1 cellular context compared by ENCODE assay signal in genomic region chr13:51583875-51584730, GRCh38.
A peak's percentile ranks its signal among the peaks of the same experiment; 100 is the strongest.
TF ChIP-seq lines count a peak whose summit lies in the region.

TSS of gene WDFY2 (plus strand) at chr13:51584462. CDS start at chr13:51584688, 226 bp downstream.

TF ChIP-seq in HepG2, 621 proteins besides CTCF, POLR2A, EP300 and RAD21 (continued from another document and continues in another):
- TF ChIP-seq, protein P1, sequence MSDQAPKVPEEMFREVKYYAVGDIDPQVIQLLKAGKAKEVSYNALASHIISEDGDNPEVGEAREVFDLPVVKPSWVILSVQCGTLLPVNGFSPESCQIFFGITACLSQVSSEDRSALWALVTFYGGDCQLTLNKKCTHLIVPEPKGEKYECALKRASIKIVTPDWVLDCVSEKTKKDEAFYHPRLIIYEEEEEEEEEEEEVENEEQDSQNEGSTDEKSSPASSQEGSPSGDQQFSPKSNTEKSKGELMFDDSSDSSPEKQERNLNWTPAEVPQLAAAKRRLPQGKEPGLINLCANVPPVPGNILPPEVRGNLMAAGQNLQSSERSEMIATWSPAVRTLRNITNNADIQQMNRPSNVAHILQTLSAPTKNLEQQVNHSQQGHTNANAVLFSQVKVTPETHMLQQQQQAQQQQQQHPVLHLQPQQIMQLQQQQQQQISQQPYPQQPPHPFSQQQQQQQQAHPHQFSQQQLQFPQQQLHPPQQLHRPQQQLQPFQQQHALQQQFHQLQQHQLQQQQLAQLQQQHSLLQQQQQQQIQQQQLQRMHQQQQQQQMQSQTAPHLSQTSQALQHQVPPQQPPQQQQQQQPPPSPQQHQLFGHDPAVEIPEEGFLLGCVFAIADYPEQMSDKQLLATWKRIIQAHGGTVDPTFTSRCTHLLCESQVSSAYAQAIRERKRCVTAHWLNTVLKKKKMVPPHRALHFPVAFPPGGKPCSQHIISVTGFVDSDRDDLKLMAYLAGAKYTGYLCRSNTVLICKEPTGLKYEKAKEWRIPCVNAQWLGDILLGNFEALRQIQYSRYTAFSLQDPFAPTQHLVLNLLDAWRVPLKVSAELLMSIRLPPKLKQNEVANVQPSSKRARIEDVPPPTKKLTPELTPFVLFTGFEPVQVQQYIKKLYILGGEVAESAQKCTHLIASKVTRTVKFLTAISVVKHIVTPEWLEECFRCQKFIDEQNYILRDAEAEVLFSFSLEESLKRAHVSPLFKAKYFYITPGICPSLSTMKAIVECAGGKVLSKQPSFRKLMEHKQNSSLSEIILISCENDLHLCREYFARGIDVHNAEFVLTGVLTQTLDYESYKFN (CRISPR knock-in tag; conservative IDR thresholded peaks at IDR 0.05): peak; percentile 67; the same call in 1 of the 2 replicates
- TF ChIP-seq HOXA9 (CRISPR knock-in tag; IDR thresholded peaks at IDR 0.05; ENCODE audit: borderline replicate concordance) (no peak), RARA (CRISPR knock-in tag; IDR thresholded peaks at IDR 0.05) (peak; percentile 17), SOX13 (IDR thresholded peaks at IDR 0.05) (no peak), SOX13 (CRISPR knock-in tag; conservative IDR thresholded peaks at IDR 0.05 in 1 of 2, IDR thresholded peaks at IDR 0.05 in 1 of 2) (peak in 1 of 2 experiments; percentile 73; a peak in 2 of 4 replicates), ELF1 (CRISPR knock-in tag; IDR thresholded peaks at IDR 0.05) (peak; percentile 89), MBNL3 (CRISPR knock-in tag; conservative IDR thresholded peaks at IDR 0.05) (no peak), ZNF264 (CRISPR knock-in tag; IDR thresholded peaks at IDR 0.05) (peak; percentile 1; the same call in 1 of the 2 replicates), FOSL2 (CRISPR knock-in tag; IDR thresholded peaks at IDR 0.05) (peak; percentile 22; the same call in 1 of the 2 replicates), XBP1 (CRISPR knock-in tag; IDR thresholded peaks at IDR 0.05) (no peak), HNRNPLL (IDR thresholded peaks at IDR 0.05; ENCODE audit: low read depth, low read length, poor library complexity, severe bottlenecking) (peak; percentile 59), TAF1 (CRISPR knock-in tag; IDR thresholded peaks at IDR 0.05) (peak; percentile 89), SNAPC2 (CRISPR knock-in tag; IDR thresholded peaks at IDR 0.05) (0 out of 2 replicates have a peak, but pooled peaks have one; percentile 39), NKX3-1 (CRISPR knock-in tag; IDR thresholded peaks at IDR 0.05) (0 out of 2 replicates have a peak, but pooled peaks have one; percentile 8), HNRNPUL1 (IDR thresholded peaks at IDR 0.05; ENCODE audit: low read depth, low read length) (no peak), ZBTB7B (CRISPR knock-in tag; IDR thresholded peaks at IDR 0.05) (peak; percentile 11; the same call in 1 of the 2 replicates), FOXK2 (IDR thresholded peaks at IDR 0.05) (peak; percentile 79; the same call in 1 of the 2 replicates), MEIS1 (CRISPR knock-in tag; IDR thresholded peaks at IDR 0.05; ENCODE audit: borderline replicate concordance) (peak; percentile 80), FOXO1 (CRISPR knock-in tag; IDR thresholded peaks at IDR 0.05) (peak; percentile 54), YEATS4 (CRISPR knock-in tag; IDR thresholded peaks at IDR 0.05; ENCODE audit: borderline replicate concordance) (peak; percentile 58; the same call in 1 of the 2 replicates), ZNF574 (CRISPR knock-in tag; IDR thresholded peaks at IDR 0.05) (peak; percentile 90), YY1 (IDR thresholded peaks at IDR 0.05; ENCODE audit: insufficient read depth, insufficient replicate concordance, low read depth, low read length) (peak; percentile 77), ZNF850 (CRISPR knock-in tag; conservative IDR thresholded peaks at IDR 0.05) (no peak), ZNF317 (CRISPR knock-in tag; IDR thresholded peaks at IDR 0.05) (peak; percentile 17; the same call in 1 of the 2 replicates), CBFB (CRISPR knock-in tag; IDR thresholded peaks at IDR 0.05) (no peak), ZNF766 (CRISPR knock-in tag; IDR thresholded peaks at IDR 0.05; ENCODE audit: borderline replicate concordance) (peak; percentile 71; the same call in 1 of the 2 replicates), GPN1 (CRISPR knock-in tag; IDR thresholded peaks at IDR 0.05; ENCODE audit: borderline replicate concordance) (0 out of 2 replicates have a peak, but pooled peaks have one; percentile 41), ZSCAN5A (CRISPR knock-in tag; IDR thresholded peaks at IDR 0.05; ENCODE audit: borderline replicate concordance) (peak; percentile 84; the same call in 1 of the 2 replicates), ZIK1 (CRISPR knock-in tag; IDR thresholded peaks at IDR 0.05; ENCODE audit: borderline replicate concordance, low read depth) (peak; percentile 44; the same call in 1 of the 2 replicates), GABPA (IDR thresholded peaks at IDR 0.05; ENCODE audit: low read depth, low read length) (peak; percentile 58), GABPA (CRISPR knock-in tag; IDR thresholded peaks at IDR 0.05; ENCODE audit: low read depth) (peak; percentile 86)
- TF ChIP-seq, protein P2, sequence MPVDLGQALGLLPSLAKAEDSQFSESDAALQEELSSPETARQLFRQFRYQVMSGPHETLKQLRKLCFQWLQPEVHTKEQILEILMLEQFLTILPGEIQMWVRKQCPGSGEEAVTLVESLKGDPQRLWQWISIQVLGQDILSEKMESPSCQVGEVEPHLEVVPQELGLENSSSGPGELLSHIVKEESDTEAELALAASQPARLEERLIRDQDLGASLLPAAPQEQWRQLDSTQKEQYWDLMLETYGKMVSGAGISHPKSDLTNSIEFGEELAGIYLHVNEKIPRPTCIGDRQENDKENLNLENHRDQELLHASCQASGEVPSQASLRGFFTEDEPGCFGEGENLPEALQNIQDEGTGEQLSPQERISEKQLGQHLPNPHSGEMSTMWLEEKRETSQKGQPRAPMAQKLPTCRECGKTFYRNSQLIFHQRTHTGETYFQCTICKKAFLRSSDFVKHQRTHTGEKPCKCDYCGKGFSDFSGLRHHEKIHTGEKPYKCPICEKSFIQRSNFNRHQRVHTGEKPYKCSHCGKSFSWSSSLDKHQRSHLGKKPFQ (CRISPR knock-in tag; IDR thresholded peaks at IDR 0.05; ENCODE audit: insufficient replicate concordance): peak; percentile 18
- TF ChIP-seq, protein P3, sequence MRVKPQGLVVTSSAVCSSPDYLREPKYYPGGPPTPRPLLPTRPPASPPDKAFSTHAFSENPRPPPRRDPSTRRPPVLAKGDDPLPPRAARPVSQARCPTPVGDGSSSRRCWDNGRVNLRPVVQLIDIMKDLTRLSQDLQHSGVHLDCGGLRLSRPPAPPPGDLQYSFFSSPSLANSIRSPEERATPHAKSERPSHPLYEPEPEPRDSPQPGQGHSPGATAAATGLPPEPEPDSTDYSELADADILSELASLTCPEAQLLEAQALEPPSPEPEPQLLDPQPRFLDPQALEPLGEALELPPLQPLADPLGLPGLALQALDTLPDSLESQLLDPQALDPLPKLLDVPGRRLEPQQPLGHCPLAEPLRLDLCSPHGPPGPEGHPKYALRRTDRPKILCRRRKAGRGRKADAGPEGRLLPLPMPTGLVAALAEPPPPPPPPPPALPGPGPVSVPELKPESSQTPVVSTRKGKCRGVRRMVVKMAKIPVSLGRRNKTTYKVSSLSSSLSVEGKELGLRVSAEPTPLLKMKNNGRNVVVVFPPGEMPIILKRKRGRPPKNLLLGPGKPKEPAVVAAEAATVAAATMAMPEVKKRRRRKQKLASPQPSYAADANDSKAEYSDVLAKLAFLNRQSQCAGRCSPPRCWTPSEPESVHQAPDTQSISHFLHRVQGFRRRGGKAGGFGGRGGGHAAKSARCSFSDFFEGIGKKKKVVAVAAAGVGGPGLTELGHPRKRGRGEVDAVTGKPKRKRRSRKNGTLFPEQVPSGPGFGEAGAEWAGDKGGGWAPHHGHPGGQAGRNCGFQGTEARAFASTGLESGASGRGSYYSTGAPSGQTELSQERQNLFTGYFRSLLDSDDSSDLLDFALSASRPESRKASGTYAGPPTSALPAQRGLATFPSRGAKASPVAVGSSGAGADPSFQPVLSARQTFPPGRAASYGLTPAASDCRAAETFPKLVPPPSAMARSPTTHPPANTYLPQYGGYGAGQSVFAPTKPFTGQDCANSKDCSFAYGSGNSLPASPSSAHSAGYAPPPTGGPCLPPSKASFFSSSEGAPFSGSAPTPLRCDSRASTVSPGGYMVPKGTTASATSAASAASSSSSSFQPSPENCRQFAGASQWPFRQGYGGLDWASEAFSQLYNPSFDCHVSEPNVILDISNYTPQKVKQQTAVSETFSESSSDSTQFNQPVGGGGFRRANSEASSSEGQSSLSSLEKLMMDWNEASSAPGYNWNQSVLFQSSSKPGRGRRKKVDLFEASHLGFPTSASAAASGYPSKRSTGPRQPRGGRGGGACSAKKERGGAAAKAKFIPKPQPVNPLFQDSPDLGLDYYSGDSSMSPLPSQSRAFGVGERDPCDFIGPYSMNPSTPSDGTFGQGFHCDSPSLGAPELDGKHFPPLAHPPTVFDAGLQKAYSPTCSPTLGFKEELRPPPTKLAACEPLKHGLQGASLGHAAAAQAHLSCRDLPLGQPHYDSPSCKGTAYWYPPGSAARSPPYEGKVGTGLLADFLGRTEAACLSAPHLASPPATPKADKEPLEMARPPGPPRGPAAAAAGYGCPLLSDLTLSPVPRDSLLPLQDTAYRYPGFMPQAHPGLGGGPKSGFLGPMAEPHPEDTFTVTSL (CRISPR knock-in tag; IDR thresholded peaks at IDR 0.05; ENCODE audit: borderline replicate concordance): 0 out of 2 replicates have a peak, but pooled peaks have one; percentile 34
- TF ChIP-seq, protein P4, sequence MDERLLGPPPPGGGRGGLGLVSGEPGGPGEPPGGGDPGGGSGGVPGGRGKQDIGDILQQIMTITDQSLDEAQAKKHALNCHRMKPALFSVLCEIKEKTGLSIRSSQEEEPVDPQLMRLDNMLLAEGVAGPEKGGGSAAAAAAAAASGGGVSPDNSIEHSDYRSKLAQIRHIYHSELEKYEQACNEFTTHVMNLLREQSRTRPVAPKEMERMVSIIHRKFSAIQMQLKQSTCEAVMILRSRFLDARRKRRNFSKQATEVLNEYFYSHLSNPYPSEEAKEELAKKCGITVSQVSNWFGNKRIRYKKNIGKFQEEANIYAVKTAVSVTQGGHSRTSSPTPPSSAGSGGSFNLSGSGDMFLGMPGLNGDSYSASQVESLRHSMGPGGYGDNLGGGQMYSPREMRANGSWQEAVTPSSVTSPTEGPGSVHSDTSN (CRISPR knock-in tag; IDR thresholded peaks at IDR 0.05): no peak
- TF ChIP-seq, protein P5, sequence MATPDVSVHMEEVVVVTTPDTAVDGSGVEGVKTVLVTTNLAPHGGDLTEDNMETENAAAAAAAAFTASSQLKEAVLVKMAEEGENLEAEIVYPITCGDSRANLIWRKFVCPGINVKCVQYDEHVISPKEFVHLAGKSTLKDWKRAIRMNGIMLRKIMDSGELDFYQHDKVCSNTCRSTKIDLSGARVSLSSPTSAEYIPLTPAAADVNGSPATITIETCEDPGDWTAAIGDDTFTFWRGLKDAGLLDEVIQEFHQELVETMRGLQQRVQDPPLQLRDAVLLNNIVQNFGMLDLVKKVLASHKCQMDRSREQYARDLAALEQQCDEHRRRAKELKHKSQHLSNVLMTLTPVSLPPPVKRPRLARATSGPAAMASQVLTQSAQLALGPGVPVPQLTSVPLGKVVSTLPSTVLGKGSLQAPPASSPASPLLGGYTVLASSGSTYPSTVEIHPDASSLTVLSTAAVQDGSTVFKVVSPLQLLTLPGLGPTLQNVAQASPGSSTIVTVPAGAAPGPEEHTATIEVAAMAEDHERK (CRISPR knock-in tag; IDR thresholded peaks at IDR 0.05; ENCODE audit: low read depth): peak; percentile 43; the same call in 1 of the 2 replicates
